Comparison of ENCODE assay signal across 14 cellular contexts in genomic region chr11:69655479-69656394, GRCh38. TPM values are rescaled to one million over a fixed set of nuclear protein-coding genes. Genes with fewer than 3 reads are reported as not detected.
DNase-seq lines count a peak whose midpoint lies in the region; ATAC-seq and TF ChIP-seq lines count a peak whose summit lies in the region.
"Had no signal": no experiment of that assay in that cellular context is flagged by ENCODE, and none has a peak within 500 bp of the region (broad histone marks: within the 10 kb centered on the region; RNA-seq: fewer than 3 reads in every experiment).

No MANE protein-coding gene starts in this region.

- DNase-seq in DMS53 (lab: John Stamatoyannopoulos, UW), result peak; percentile 50
- no peak for DNase-seq in DMS53 treated with DMSO at 0.1 percent for 48 hours (lab: John Stamatoyannopoulos, UW; ENCODE audit: unreplicated experiment)
- DNase-seq in sciatic nerve (ENCODE audit: low spot score), result no peak
- DNase-seq in mucosa of gallbladder (ENCODE audit: low spot score), result no peak
- DNase-seq in NCI-H187 treated with DMSO at 0.1 percent for 48 hours (lab: John Stamatoyannopoulos, UW), result no peak
- DNase-seq: activated B cell treated with CpG ODN at 0.5 μM for 24 hours; activated naive CD8-positive, alpha-beta T cell treated with anti-CD3 and anti-CD28 coated beads, Interleukin-2, amount 10 ng/mL, durations not matched to agents 7 days and 5 days; CD8-positive, alpha-beta T cell; GF-D8; stimulated activated CD4-positive, alpha-beta T cell treated with anti-CD3 and anti-CD28 coated beads, Interleukin-2, amount 100 ng/mL, for 24 hours had no signal

- ATAC-seq in esophagus mucosa, result peak; percentile 5
- peak; percentile 11 for ATAC-seq in sciatic nerve
- no peak for ATAC-seq in GM18858 (IDR thresholded peaks at IDR 0.05; ENCODE audit: unreplicated experiment)
- ATAC-seq: CD8-positive, alpha-beta T cell had no signal

- intact Hi-C loops in sciatic nerve (cut with DNase I), result loop anchor here (5.0 kb wide), 1 partner anchor 553 kb away; no protein-coding TSS in a partner anchor

TF ChIP-seq in PFSK-1, 5 proteins besides CTCF, POLR2A, EP300 and RAD21:
- no peak for TF ChIP-seq TAF1 (IDR thresholded peaks at IDR 0.05; ENCODE audit: borderline replicate concordance, insufficient read depth, low read length)
- TF ChIP-seq SIN3A (IDR thresholded peaks at IDR 0.05; ENCODE audit: borderline replicate concordance, insufficient read depth, low read length), result peak; percentile 72; the same call in 1 of the 2 replicates
- no peak for TF ChIP-seq REST (IDR thresholded peaks at IDR 0.05; ENCODE audit: insufficient read depth in 1 of 2, low read depth in 2 of 2, low read length in 2 of 2)
- TF ChIP-seq POLR2AphosphoS5 (IDR thresholded peaks at IDR 0.05; ENCODE audit: low read depth, low read length), result no peak

RNA-seq across cellular contexts. Expression of gene CCND1, which starts 14.8 kb away (rescaled TPM):
- polyA plus RNA-seq in PFSK-1 (2012; ENCODE audit: insufficient read length, low read depth), result 816 TPM
- total RNA-seq in esophagus mucosa (63.7 TPM), sciatic nerve (192 TPM), mucosa of gallbladder (181 TPM)

RNA-seq across cellular contexts. Expression of gene LTO1, which starts 19.4 kb away (rescaled TPM):
- polyA plus RNA-seq in PFSK-1 (2012; ENCODE audit: insufficient read length, low read depth), result 174 TPM
- total RNA-seq in esophagus mucosa (12.1 TPM), sciatic nerve (35.2 TPM), mucosa of gallbladder (24.5 TPM)

RNA-seq across cellular contexts. Expression of gene FGF19, which starts 48.1 kb away (rescaled TPM):
- not detected for polyA plus RNA-seq in PFSK-1 (2012; ENCODE audit: insufficient read length, low read depth)
- total RNA-seq in esophagus mucosa, result not detected
- total RNA-seq in sciatic nerve, result not detected
- 362 TPM for total RNA-seq in mucosa of gallbladder
- total RNA-seq: activated B cell treated with CpG ODN at 0.5 μM for 24 hours; activated naive CD8-positive, alpha-beta T cell treated with anti-CD3 and anti-CD28 coated beads, Interleukin-2, amount 10 ng/mL, durations not matched to agents 7 days and 5 days; CD8-positive, alpha-beta T cell; epithelial cell of proximal tubule had no signal

Comparison
In these comparisons a context has a peak if more than half of its experiments do, and no peak if none do; other contexts are left out.
1. RNA of gene FGF19, which starts 48.1 kb away (total RNA-seq): 362 TPM in mucosa of gallbladder (single experiment); not detected in esophagus mucosa (single experiment) and not detected in sciatic nerve (single experiment); every median in the first group is over 100 times any median in the second.